In genomic region chr11:35981581-35981980, GRCh38 we compare ENCODE assay signal across 20 cellular contexts. TPM values are rescaled to one million over a fixed set of nuclear protein-coding genes. Genes with fewer than 3 reads are reported as not detected.
A peak's percentile ranks its signal among the peaks of the same experiment; 100 is the strongest.
DNase-seq lines count a peak whose midpoint lies in the region; ATAC-seq and TF ChIP-seq lines count a peak whose summit lies in the region.
"Had no signal": no experiment of that assay in that cellular context is flagged by ENCODE, and none has a peak within 500 bp of the region (broad histone marks: within the 10 kb centered on the region; RNA-seq: fewer than 3 reads in every experiment).

No MANE protein-coding gene starts in this region.

- H3K27ac Mint-ChIP-seq in effector memory CD8-positive, alpha-beta T cell = no peak overlapping the region
- H3K27ac Mint-ChIP-seq: activated CD4-positive, alpha-beta T cell treated with anti-CD3 and anti-CD28 coated beads, Interleukin-2, amount 10 ng/mL, durations not matched to agents 24 days and 14 days; natural killer cell had no signal

- no peaks in the 10 kb centered on the region for H3K4me1 Mint-ChIP-seq in effector memory CD8-positive, alpha-beta T cell (ENCODE audit: low read depth in 2 of 2)
- H3K4me1 Mint-ChIP-seq: activated CD4-positive, alpha-beta T cell treated with anti-CD3 and anti-CD28 coated beads, Interleukin-2, amount 10 ng/mL, durations not matched to agents 24 days and 14 days had no signal

- peak overlapping the region; percentile 68 for H3K4me2 ChIP-seq in fibroblast of lung (ENCODE audit: extremely low read depth, insufficient read depth, low read length)
- H3K4me2 ChIP-seq: SK-N-SH had no signal

- ATAC-seq in gastrocnemius medialis = no peak
- no peak for ATAC-seq in effector memory CD8-positive, alpha-beta T cell (replicated peaks)
- ATAC-seq in GM18868 (IDR thresholded peaks at IDR 0.05; ENCODE audit: unreplicated experiment) = no peak
- no peak for ATAC-seq in GM19023 (IDR thresholded peaks at IDR 0.05; ENCODE audit: unreplicated experiment)
- ATAC-seq: natural killer cell; stimulated activated naive CD8-positive, alpha-beta T cell treated with anti-CD3 and anti-CD28 coated beads, Interleukin-15, Interleukin-2, amounts not matched to agents 100 U/mL and 50 U/mL, for 24 hours had no signal

- TF ChIP-seq POLR2A in gastrocnemius medialis (IDR thresholded peaks at IDR 0.05) = no peak

- H3K4me3 Mint-ChIP-seq in effector memory CD8-positive, alpha-beta T cell = no peak overlapping the region
- H3K4me3 Mint-ChIP-seq: activated CD4-positive, alpha-beta T cell treated with anti-CD3 and anti-CD28 coated beads, Interleukin-2, amount 10 ng/mL, durations not matched to agents 24 days and 14 days; natural killer cell had no signal

- TF ChIP-seq CTCF in RWPE1 (conservative IDR thresholded peaks at IDR 0.05; ENCODE audit: low read depth) (no peak), fibroblast of lung (conservative IDR thresholded peaks at IDR 0.05 in 1 of 2, IDR thresholded peaks at IDR 0.05 in 1 of 2; ENCODE audit: low read depth in 1 of 2, low read length in 2 of 2) (no peak), gastrocnemius medialis (IDR thresholded peaks at IDR 0.05 in 4 of 5, conservative IDR thresholded peaks at IDR 0.05 in 1 of 5) (no peak)

- H3K9me3 Mint-ChIP-seq in effector memory CD8-positive, alpha-beta T cell = no peaks in the 10 kb centered on the region
- H3K9me3 Mint-ChIP-seq: activated CD4-positive, alpha-beta T cell treated with anti-CD3 and anti-CD28 coated beads, Interleukin-2, amount 10 ng/mL, durations not matched to agents 24 days and 14 days; natural killer cell had no signal

- H3K9me3 ChIP-seq in fibroblast of lung (ENCODE audit: control insufficient read depth, insufficient read depth, low read depth, low read length) = no peaks in the 10 kb centered on the region
- no peaks in the 10 kb centered on the region for H3K9me3 ChIP-seq in gastrocnemius medialis
- H3K9me3 ChIP-seq: ascending aorta, SK-N-SH had no signal

- H3K9ac ChIP-seq in fibroblast of lung (ENCODE audit: insufficient read depth, low read length) = no peak overlapping the region
- H3K9ac ChIP-seq: SK-N-SH had no signal

- H3K27ac ChIP-seq in RWPE1 (peak overlapping the region; percentile 31), fibroblast of lung (ENCODE audit: insufficient read depth, low read length) (peak overlapping the region; percentile 1), gastrocnemius medialis (peak overlapping the region in 3 of 4 donors; percentile 14 to 32 (median 31))
- H3K27ac ChIP-seq: epithelial cell of prostate had no signal

- H3K4me1 ChIP-seq in fibroblast of lung (ENCODE audit: control insufficient read depth, extremely low read depth, insufficient read depth, low read length) = peaks cover 9% of the 10 kb centered on the region
- H3K4me1 ChIP-seq in gastrocnemius medialis = peaks cover 14 to 20% of the 10 kb centered on the region in 2 donors

- H3K36me3 ChIP-seq in fibroblast of lung (ENCODE audit: control insufficient read depth, insufficient read depth, low read length) (no peaks in the 10 kb centered on the region), gastrocnemius medialis (no peaks in the 10 kb centered on the region)
- H3K36me3 ChIP-seq: ascending aorta had no signal

- H3K79me2 ChIP-seq in fibroblast of lung (ENCODE audit: control insufficient read depth, insufficient read depth, low read length) = no peaks in the 10 kb centered on the region

- POLR2A ChIA-PET in RWPE1 (lab: Yijun Ruan, JAX; ENCODE audit: low non-redundant PET) = no interaction called here

- H3K27me3 ChIP-seq in fibroblast of lung (ENCODE audit: control insufficient read depth, insufficient read depth, low read length) (no peaks in the 10 kb centered on the region), gastrocnemius medialis (no peaks in the 10 kb centered on the region)
- H3K27me3 ChIP-seq: ascending aorta had no signal

- CTCF ChIA-PET in RWPE1 (lab: Yijun Ruan, JAX) = no interaction called here

- DNase-seq in G401 (ENCODE audit: low spot score) (peak; percentile 90), RWPE1 (ENCODE audit: low spot score) (no peak), fibroblast of lung (ENCODE audit: low read depth in 2 of 2) (peak in 1 of 2 donors; percentile 75), gastrocnemius medialis (no peak), OCI-M1 (lab: John Stamatoyannopoulos, UW) (no peak)
- no peak for DNase-seq in effector memory CD8-positive, alpha-beta T cell
- DNase-seq: activated CD4-positive, alpha-beta T cell treated with anti-CD3 and anti-CD28 coated beads, Interleukin-2, amount 10 ng/mL, durations not matched to agents 24 days and 14 days; activated CD8-positive, alpha-beta memory T cell treated with anti-CD3 and anti-CD28 coated beads, Interleukin-2, amount 50 U/mL, for 48 hours; activated gamma-delta T cell treated with Interleukin-2 at 50 U/mL for 16 hours; glutamatergic neuron; natural killer cell; NCI-H1694 treated with DMSO at 0.1 percent for 48 hours; NCI-H510A treated with DMSO at 0.1 percent for 48 hours; SK-N-SH; stimulated activated naive CD8-positive, alpha-beta T cell treated with anti-CD3 and anti-CD28 coated beads, Interleukin-15, Interleukin-2, amounts not matched to agents 100 U/mL and 50 U/mL, for 24 hours had no signal

- peaks cover 14 to 34% of the 10 kb centered on the region in 2 donors for H3K27me3 Mint-ChIP-seq in effector memory CD8-positive, alpha-beta T cell
- H3K27me3 Mint-ChIP-seq: activated CD4-positive, alpha-beta T cell treated with anti-CD3 and anti-CD28 coated beads, Interleukin-2, amount 10 ng/mL, durations not matched to agents 24 days and 14 days had no signal

- peak overlapping the region; percentile 49 for H2AFZ ChIP-seq in fibroblast of lung (ENCODE audit: low read length)

- intact Hi-C loops in gastrocnemius medialis (cut with DNase I; ENCODE audit: low total_unique reads) = no loop called here

- H3K36me3 Mint-ChIP-seq in effector memory CD8-positive, alpha-beta T cell (ENCODE audit: insufficient read depth) = no peaks in the 10 kb centered on the region
- H3K36me3 Mint-ChIP-seq: natural killer cell had no signal

- H3K4me3 ChIP-seq in fibroblast of lung (replicated peaks in 1 of 4; ENCODE audit: control extremely low read depth in 1 of 4, insufficient read depth in 1 of 4, low read depth in 3 of 4, low read length in 4 of 4) = no peak overlapping the region
- no peak overlapping the region for H3K4me3 ChIP-seq in gastrocnemius medialis
- H3K4me3 ChIP-seq: lung had no signal

- in situ Hi-C loops in G401 (cut with HindIII; ENCODE audit: low sequenced_read_pairs) (no loop called here), gastrocnemius medialis (cut with MboI; ENCODE audit: low sequenced_read_pairs in 4 of 4) (no loop called here)

- H4K20me1 ChIP-seq in fibroblast of lung (ENCODE audit: control insufficient read depth, extremely low read depth, insufficient read depth, low read length) = no peaks in the 10 kb centered on the region

RNA-seq across cellular contexts. Expression of gene LDLRAD3, which starts 37.7 kb away (rescaled TPM):
- 4.5 and 13.0 TPM in 2 replicates for total RNA-seq in G401 (2014; rRNA removed; shearing (Covaris generic))
- total RNA-seq in fibroblast of lung (3.8 and 4.9 TPM in 2 replicates), gastrocnemius medialis (10 to 100 TPM in 3 of 4 donors, 1 to 10 TPM in 1; 6.1 to 12.8 (median 11.8) TPM)
- polyA plus RNA-seq in fibroblast of lung = 5.6 and 7.8 TPM in 2 replicates
- 4.9 and 8.8 TPM in 2 replicates for polyA plus RNA-seq in fibroblast of lung (2012)
- polyA minus RNA-seq in fibroblast of lung (ENCODE audit: low replicate concordance) = 8.6 and 20.4 TPM in 2 replicates
